8 cellular contexts compared by ENCODE assay signal in genomic region chr19:9620842-9621155, GRCh38. TPM values are rescaled to one million over a fixed set of nuclear protein-coding genes. Genes with fewer than 3 reads are reported as not detected.
DNase-seq lines count a peak whose midpoint lies in the region; TF ChIP-seq lines count a peak whose summit lies in the region.

No MANE protein-coding gene starts in this region.

- WGBS in liver: under 1% methylated on average over 16 of the region's 16 CpGs
- 0% methylated on average over 10 of the region's 16 CpGs; no CpG with 5 or more reads in 1 of the 2 donors for WGBS in transverse colon (ENCODE audit: low coverage in 1 of 2), 2 donors

- no peaks in the 10 kb centered on the region for H3K27me3 ChIP-seq in liver (ENCODE audit: control insufficient read depth in 4 of 4, insufficient read depth in 4 of 4, low read length in 3 of 4)
- no peaks in the 10 kb centered on the region for H3K27me3 ChIP-seq in transverse colon

- in situ Hi-C loops in astrocyte of the cerebellum (cut with HindIII; ENCODE audit: low sequenced_read_pairs): no loop called here
- in situ Hi-C loops in transverse colon (cut with MboI; ENCODE audit: low pct_ligation_motif_present in 1 of 4, low pct_unique_long_range_greater_than_20kb in 1 of 4, low sequenced_read_pairs in 3 of 4): loop anchor here in 3 of 4 donors (5.0 to 10.0 kb wide), 2 partner anchors 172 to 174 kb away; no protein-coding TSS in a partner anchor

- peak overlapping the region; percentile 68 to 72 for H3K9ac ChIP-seq in liver (ENCODE audit: low read depth in 1 of 2, low read length in 2 of 2)

- H3K36me3 Mint-ChIP-seq in activated T-cell treated with anti-CD3 and anti-CD28 coated beads, Interleukin-2, amount 50 U/mL, for 24 hours (ENCODE audit: low read depth): peaks cover 56% of the 10 kb centered on the region

- peak overlapping the region; percentile 98 for H3K4me3 Mint-ChIP-seq in activated T-cell treated with anti-CD3 and anti-CD28 coated beads, Interleukin-2, amount 50 U/mL, for 24 hours

- no peaks in the 10 kb centered on the region for H3K9me3 ChIP-seq in liver (ENCODE audit: control insufficient read depth in 4 of 4, low read length in 3 of 4)
- no peaks in the 10 kb centered on the region for H3K9me3 ChIP-seq in transverse colon

- no peak for TF ChIP-seq RAD21 in liver (IDR thresholded peaks at IDR 0.05)

- intact Hi-C loops in transverse colon (cut with DNase I; ENCODE audit: low total_unique reads): no loop called here

- peaks cover 5% of the 10 kb centered on the region for H3K9me3 Mint-ChIP-seq in activated T-cell treated with anti-CD3 and anti-CD28 coated beads, Interleukin-2, amount 50 U/mL, for 24 hours

- no peak for TF ChIP-seq EP300 in transverse colon (IDR thresholded peaks at IDR 0.05; ENCODE audit: low read depth)

- peaks cover 26% of the 10 kb centered on the region for H3K4me1 Mint-ChIP-seq in activated T-cell treated with anti-CD3 and anti-CD28 coated beads, Interleukin-2, amount 50 U/mL, for 24 hours (ENCODE audit: low read depth)

- no peaks in the 10 kb centered on the region for H3K27me3 Mint-ChIP-seq in activated T-cell treated with anti-CD3 and anti-CD28 coated beads, Interleukin-2, amount 50 U/mL, for 24 hours

- TF ChIP-seq POLR2A in transverse colon (IDR thresholded peaks at IDR 0.05): no peak

- DNase-seq in activated T-cell treated with anti-CD3 and anti-CD28 coated beads, Interleukin-2, amount 50 U/mL, for 24 hours: no peak
- no peak for DNase-seq in activated T-cell treated with anti-CD3 and anti-CD28 coated beads, Interleukin-2, amount 50 U/mL, for 1 hour
- DNase-seq in astrocyte of the cerebellum (ENCODE audit: low read depth) (no peak), transverse colon (no peak), GM10266 (ENCODE audit: extremely low spot score) (no peak), NOMO-1 treated with DMSO at 0.1 percent for 48 hours (lab: John Stamatoyannopoulos, UW; ENCODE audit: unreplicated experiment) (no peak)
- no peak for DNase-seq in central memory CD4-positive, alpha-beta T cell

- peak overlapping the region; percentile 91 for H3K4me3 ChIP-seq in astrocyte of the cerebellum (ENCODE audit: low read depth, low read length)
- peak overlapping the region; percentile 69 to 96 (median 86) for H3K4me3 ChIP-seq in liver (ENCODE audit: low read depth in 1 of 3, low read length in 3 of 3)
- peak overlapping the region; percentile 71 to 91 (median 80) for H3K4me3 ChIP-seq in transverse colon

- H3K27ac Mint-ChIP-seq in activated T-cell treated with anti-CD3 and anti-CD28 coated beads, Interleukin-2, amount 50 U/mL, for 24 hours: peak overlapping the region; percentile 100

- H3K36me3 ChIP-seq in liver (ENCODE audit: control insufficient read depth in 4 of 4, insufficient read depth in 3 of 4, low read depth in 1 of 4, low read length in 3 of 4) (peaks cover 14 to 32% (median 24%) of the 10 kb centered on the region in 4 donors), transverse colon (peaks cover 0 to 35% (median 16%) of the 10 kb centered on the region in 4 donors)

- no peak for TF ChIP-seq CTCF in astrocyte of the cerebellum (IDR thresholded peaks at IDR 0.05; ENCODE audit: low read depth, low read length, missing control alignments)
- no peak for TF ChIP-seq CTCF in liver (IDR thresholded peaks at IDR 0.05; ENCODE audit: low read depth, low read length, missing input control)
- TF ChIP-seq CTCF in transverse colon (IDR thresholded peaks at IDR 0.05): no peak
- no peak for TF ChIP-seq CTCF in GM10266 (IDR thresholded peaks at IDR 0.05; ENCODE audit: control insufficient read depth, insufficient read depth, low read depth, missing control alignments)

- H3K27ac ChIP-seq in liver (ENCODE audit: low read depth in 1 of 2, low read length in 2 of 2): peak overlapping the region; percentile 70 to 95
- H3K27ac ChIP-seq in transverse colon: peak overlapping the region; percentile 89 to 93 (median 92)

- H3K4me1 ChIP-seq in liver (ENCODE audit: control insufficient read depth in 4 of 4, insufficient read depth in 4 of 4, low read length in 3 of 4) (peaks cover 0 to 13% (median 12%) of the 10 kb centered on the region in 4 donors), transverse colon (peaks cover 5 to 25% (median 16%) of the 10 kb centered on the region in 4 donors)

TF ChIP-seq in liver, 16 proteins besides CTCF, POLR2A, EP300 and RAD21:
- TF ChIP-seq NR2F2 (IDR thresholded peaks at IDR 0.05): no peak
- TF ChIP-seq TAF1 (conservative IDR thresholded peaks at IDR 0.05): no peak
- TF ChIP-seq ZBTB33 (IDR thresholded peaks at IDR 0.05): no peak
TF ChIP-seq in liver: peak in this region for 0.

RNA-seq across cellular contexts. Expression of gene ZNF561, which starts 0.2 kb away (rescaled TPM):
- total RNA-seq in liver: 10 to 100 TPM; 14.3 to 26.8 TPM
- polyA plus RNA-seq in liver: 10 to 100 TPM in 1 of 2 donors, 1 to 10 TPM in 1; 8.5 to 11.5 TPM
- 10 to 100 TPM in 3 of 4 donors, 1 to 10 TPM in 1; 6.4 to 36.7 (median 26.0) TPM for total RNA-seq in transverse colon

RNA-seq across cellular contexts. Expression of gene ZNF121, which starts 36.5 kb away (rescaled TPM):
- total RNA-seq in liver: 10 to 100 TPM; 19.8 to 23.5 TPM
- polyA plus RNA-seq in liver: 1 to 10 TPM; 1.7 to 3.7 TPM
- total RNA-seq in transverse colon: 10 to 100 TPM; 10.1 to 21.0 (median 14.0) TPM

RNA-seq across cellular contexts. Expression of gene ZNF562, which starts 54.1 kb away (rescaled TPM):
- total RNA-seq in liver (10 to 100 TPM; 13.6 to 14.9 TPM), transverse colon (10 to 100 TPM in 3 of 4 donors, 1 to 10 TPM in 1; 5.6 to 36.8 (median 17.6) TPM)
- polyA plus RNA-seq in liver: 1 to 10 TPM; 4.1 to 4.4 TPM
